12 cellular contexts compared by ENCODE assay signal in the genomic region with DNA sequence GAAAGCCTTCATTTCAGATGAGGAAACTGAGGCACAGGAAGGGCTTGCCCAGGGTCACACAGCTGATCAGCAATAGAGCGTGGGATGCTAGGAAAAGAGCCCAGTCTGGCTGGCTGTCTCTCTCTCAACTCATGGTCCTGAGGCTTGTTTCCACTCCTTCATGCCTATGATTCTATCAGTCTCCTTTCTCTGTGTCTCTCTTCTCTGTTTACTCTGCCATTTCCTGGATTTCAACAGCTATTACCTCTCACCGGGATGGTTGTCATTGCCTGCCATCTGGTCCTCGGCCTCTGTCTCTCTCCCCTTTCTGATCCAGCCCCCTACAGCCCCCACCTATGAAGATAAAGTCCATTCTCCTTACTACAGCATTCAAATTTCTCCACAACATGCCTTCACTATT.
DNase-seq lines count a peak whose midpoint lies in the region; ATAC-seq and TF ChIP-seq lines count a peak whose summit lies in the region.
"Had no signal": no experiment of that assay in that cellular context is flagged by ENCODE, and none has a peak within 500 bp of the region (broad histone marks: within the 10 kb centered on the region; RNA-seq: fewer than 3 reads in every experiment).

No MANE protein-coding gene starts in this region.

- H3K4me1 ChIP-seq in HUES64 (ENCODE audit: insufficient read depth, low read length): peaks cover 22% of the 10 kb centered on the region
- peaks cover 0 to 28% (median 5%) of the 10 kb centered on the region in 4 donors for H3K4me1 ChIP-seq in right lobe of liver
- H3K4me1 ChIP-seq in subcutaneous abdominal adipose tissue (ENCODE audit: control insufficient read depth in 5 of 5, insufficient read depth in 5 of 5, low read length in 5 of 5): peaks cover 0 to 32% (median 26%) of the 10 kb centered on the region in 5 donors

- intact Hi-C loops in right lobe of liver (cut with DNase I): no loop called here

- no peak overlapping the region for H3K9ac ChIP-seq in HUES64 (ENCODE audit: low read depth, low read length)
- H3K9ac ChIP-seq in subcutaneous abdominal adipose tissue (ENCODE audit: low read length in 5 of 5): peak overlapping the region in 2 of 5 donors; percentile 4 to 54
- H3K9ac ChIP-seq: parathyroid adenoma had no signal

- ATAC-seq in right lobe of liver: peak; percentile 33 to 46 (median 41)

- 0 out of 2 replicates have a peak overlapping the region, but pooled peaks have one; percentile 66 for H3K4me3 ChIP-seq in HUES64 (ENCODE audit: low read length)
- peak overlapping the region; percentile 40 to 57 (median 56) for H3K4me3 ChIP-seq in right lobe of liver
- H3K4me3 ChIP-seq in subcutaneous abdominal adipose tissue (ENCODE audit: low read depth in 1 of 5, low read length in 5 of 5): peak overlapping the region; percentile 65 to 81 (median 71)

- no peaks in the 10 kb centered on the region for H3K27me3 ChIP-seq in HUES64 (ENCODE audit: insufficient read depth, low read length)
- no peaks in the 10 kb centered on the region for H3K27me3 ChIP-seq in right lobe of liver
- H3K27me3 ChIP-seq in subcutaneous abdominal adipose tissue (ENCODE audit: control insufficient read depth in 5 of 5, insufficient read depth in 4 of 5, low read length in 5 of 5): no peaks in the 10 kb centered on the region

- TF ChIP-seq CTCF in right lobe of liver (IDR thresholded peaks at IDR 0.05): no peak

- DNase-seq in cerebellar cortex (ENCODE audit: low spot score): peak; percentile 33
- DNase-seq in right lobe of liver: no peak
- DNase-seq in effector CD8-positive, alpha-beta T cell (lab: John Stamatoyannopoulos, UW): no peak
- no peak for DNase-seq in NCI-H1436 (lab: John Stamatoyannopoulos, UW)
- DNase-seq in ACHN: no peak
- no peak for DNase-seq in A172 (ENCODE audit: low spot score)
- DNase-seq: activated naive CD4-positive, alpha-beta T cell; NK-92 treated with Interleukin-12 subunit alpha and Interleukin-12 subunit beta, amount 100 ng/mL, for 24 hours; stimulated activated CD8-positive, alpha-beta memory T cell treated with anti-CD3 and anti-CD28 coated beads, Interleukin-4, amount 100 ng/mL, for 48 hours had no signal

- peak; percentile 63 for TF ChIP-seq POLR2A in right lobe of liver (IDR thresholded peaks at IDR 0.05)

- H3K27ac ChIP-seq in HUES64 (ENCODE audit: low read depth, low read length): no peak overlapping the region
- H3K27ac ChIP-seq in right lobe of liver: peak overlapping the region; percentile 81 to 95 (median 92)
- peak overlapping the region; percentile 66 for H3K27ac ChIP-seq in subcutaneous abdominal adipose tissue (ENCODE audit: low read depth, low read length)
- H3K27ac ChIP-seq: parathyroid adenoma had no signal

- H3K36me3 ChIP-seq in HUES64 (ENCODE audit: insufficient read depth, low read length) (peaks cover 26% of the 10 kb centered on the region; the same call in 1 of the 2 replicates), right lobe of liver (no peaks in the 10 kb centered on the region), subcutaneous abdominal adipose tissue (ENCODE audit: control insufficient read depth in 5 of 5, insufficient read depth in 5 of 5, low read length in 5 of 5) (peaks cover 0 to 2% (median 0%) of the 10 kb centered on the region in 5 donors)

- in situ Hi-C loops in ACHN (cut with HindIII; ENCODE audit: low pct_ligation_motif_present, low pct_unique_long_range_greater_than_20kb, low sequenced_read_pairs): no loop called here

- 81% methylated on average over 3 of the region's 3 CpGs for WGBS in HUES64
- WGBS in right lobe of liver (ENCODE audit: insufficient coverage, low coverage, low lambda C conversion rate, missing lambda C conversion rate): 29% methylated on average over 3 of the region's 3 CpGs

- H3K9me3 ChIP-seq in HUES64 (ENCODE audit: insufficient read depth, low read depth, low read length): peaks cover 20% of the 10 kb centered on the region
- no peaks in the 10 kb centered on the region for H3K9me3 ChIP-seq in right lobe of liver
- peaks cover 0 to 14% (median 11%) of the 10 kb centered on the region in 5 donors for H3K9me3 ChIP-seq in subcutaneous abdominal adipose tissue (ENCODE audit: control insufficient read depth in 5 of 5, low read length in 5 of 5)
